ENCODE assay signal across 7 cellular contexts in the genomic region with DNA sequence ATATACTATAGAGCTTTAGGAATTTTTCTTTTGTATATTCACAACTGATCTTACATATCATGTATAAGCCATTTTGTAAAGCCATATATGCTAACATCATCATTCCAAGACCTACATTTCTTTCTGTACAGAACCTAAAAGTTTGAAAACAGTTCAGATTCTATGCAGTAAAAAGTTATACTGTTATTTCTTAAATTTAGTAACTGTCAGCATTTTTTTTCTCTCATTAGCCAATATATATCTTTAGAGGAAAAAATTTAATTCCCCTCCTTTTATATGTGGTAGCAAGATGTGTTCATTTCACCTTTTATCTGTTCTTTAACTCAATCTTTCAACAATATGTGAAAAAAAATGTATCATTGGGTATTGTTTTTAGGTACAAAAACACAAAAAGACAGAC.
"Had no signal": no experiment of that assay in that cellular context is flagged by ENCODE, and none has a peak within 500 bp of the region (broad histone marks: within the 10 kb centered on the region; RNA-seq: fewer than 3 reads in every experiment).

No MANE protein-coding gene starts in this region.

- H3K36me3 ChIP-seq: HAP-1 had no signal

- H3K4me3 ChIP-seq: GM23338, HAP-1 had no signal

- H3K9me3 ChIP-seq: HAP-1 had no signal

- FAIRE-seq: HTR-8/SVneo had no signal

- ATAC-seq: GM23338, HCT116 had no signal

- H2AFZ ChIP-seq: GM23338 had no signal

- DNase-seq: H7, HFFc6, KBM-7 had no signal

- H3K4me2 ChIP-seq: GM23338 had no signal
